16 cellular contexts compared by ENCODE assay signal in the genomic region with DNA sequence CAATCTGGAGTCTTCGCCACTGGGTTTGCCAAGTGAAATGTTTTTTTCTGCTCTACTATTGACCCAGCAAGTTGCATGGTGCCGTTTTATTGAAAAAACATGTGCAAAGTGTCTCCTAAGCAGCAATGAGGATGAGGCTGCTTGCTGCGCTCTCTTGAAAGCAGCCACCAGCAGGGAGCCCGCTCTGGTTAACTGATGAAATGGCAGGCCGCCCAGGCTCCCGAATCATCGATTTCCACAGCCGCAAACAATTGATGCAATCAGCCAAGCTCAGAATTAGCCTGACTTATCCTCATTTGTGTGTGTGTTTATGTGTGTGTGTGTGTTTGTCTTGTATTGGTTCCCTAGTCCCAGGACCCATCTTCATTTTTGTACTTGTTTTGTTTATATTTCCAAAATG. TPM values are rescaled to one million over a fixed set of nuclear protein-coding genes. Genes with fewer than 3 reads are reported as not detected.
DNase-seq lines count a peak whose midpoint lies in the region; ATAC-seq and TF ChIP-seq lines count a peak whose summit lies in the region.
"Had no signal": no experiment of that assay in that cellular context is flagged by ENCODE, and none has a peak within 500 bp of the region (broad histone marks: within the 10 kb centered on the region; RNA-seq: fewer than 3 reads in every experiment).

No MANE protein-coding gene starts in this region.

- no peak for TF ChIP-seq CTCF in NB4 (IDR thresholded peaks at IDR 0.05; ENCODE audit: low read depth, low read length)
- TF ChIP-seq CTCF in psoas muscle (IDR thresholded peaks at IDR 0.05): no peak

- H3K36me3 Mint-ChIP-seq in immature natural killer cell: no peaks in the 10 kb centered on the region
- H3K36me3 Mint-ChIP-seq in activated naive CD4-positive, alpha-beta T cell treated with anti-CD3 and anti-CD28 coated beads, Interleukin-2, amount 50 U/mL, for 72 hours: no peaks in the 10 kb centered on the region
- H3K36me3 Mint-ChIP-seq: CD4-positive, CD25-positive, alpha-beta regulatory T cell; T-cell had no signal

- no peaks in the 10 kb centered on the region for H3K4me1 Mint-ChIP-seq in immature natural killer cell
- H3K4me1 Mint-ChIP-seq: activated T-helper 17 cell treated with anti-CD3 and anti-CD28 coated beads, Interleukin-2, amount 50 U/mL, for 72 hours; CD4-positive, CD25-positive, alpha-beta regulatory T cell; T-cell had no signal

- peaks cover 10% of the 10 kb centered on the region for H3K9me3 ChIP-seq in mesodermal cell (ENCODE audit: control insufficient read depth, low read length)
- H3K9me3 ChIP-seq in psoas muscle: no peaks in the 10 kb centered on the region

- no peaks in the 10 kb centered on the region for H3K27me3 ChIP-seq in psoas muscle (ENCODE audit: insufficient read depth in 3 of 3, low read length in 2 of 3)

- TF ChIP-seq POLR2A in NB4 (IDR thresholded peaks at IDR 0.05; ENCODE audit: extremely low read depth, insufficient read length): no peak

- H3K4me1 ChIP-seq in mesodermal cell (ENCODE audit: control insufficient read depth, insufficient read depth, low read length, poor library complexity, severe bottlenecking): peaks cover 3% of the 10 kb centered on the region
- H3K4me1 ChIP-seq in psoas muscle: no peaks in the 10 kb centered on the region

- H3K36me3 ChIP-seq in mesodermal cell (ENCODE audit: control insufficient read depth, insufficient read depth, low read length) (no peaks in the 10 kb centered on the region), psoas muscle (ENCODE audit: insufficient read depth in 1 of 2, low read depth in 1 of 2) (no peaks in the 10 kb centered on the region)

- intact Hi-C loops in psoas muscle (cut with DNase I): no loop called here

- H3K27me3 Mint-ChIP-seq in immature natural killer cell (ENCODE audit: low read depth in 3 of 3): no peaks in the 10 kb centered on the region
- H3K27me3 Mint-ChIP-seq: CD4-positive, CD25-positive, alpha-beta regulatory T cell had no signal

- WGBS in mesodermal cell (ENCODE audit: insufficient coverage in 2 of 2), 2 experiments: 54 to 56% methylated on average over 3 to 5 of the region's 8 CpGs
- WGBS in psoas muscle, 3 donors: 35 to 50% (median 44%) methylated on average over 8 of the region's 8 CpGs

- H3K4me3 Mint-ChIP-seq in immature natural killer cell: no peak overlapping the region
- H3K4me3 Mint-ChIP-seq: activated T-helper 17 cell treated with anti-CD3 and anti-CD28 coated beads, Interleukin-2, amount 50 U/mL, for 72 hours; CD4-positive, CD25-positive, alpha-beta regulatory T cell; T-cell had no signal

- peaks cover 0 to 3% (median 0%) of the 10 kb centered on the region in 6 donors for H3K9me3 Mint-ChIP-seq in immature natural killer cell
- H3K9me3 Mint-ChIP-seq in activated naive CD4-positive, alpha-beta T cell treated with anti-CD3 and anti-CD28 coated beads, Interleukin-2, amount 50 U/mL, for 72 hours: no peaks in the 10 kb centered on the region

- H3K4me3 ChIP-seq in NB4 (ENCODE audit: low read depth, low read length): no peak overlapping the region
- H3K4me3 ChIP-seq in mesodermal cell (ENCODE audit: extremely low read depth, insufficient read depth, low read length, poor library complexity, severe bottlenecking): no peak overlapping the region
- no peak overlapping the region for H3K4me3 ChIP-seq in psoas muscle

- H3K27ac ChIP-seq in mesodermal cell (ENCODE audit: low read depth, low read length, severe bottlenecking) (peak overlapping the region; percentile 6), psoas muscle (no peak overlapping the region)
- H3K27ac ChIP-seq: KMS-11 had no signal

- DNase-seq in Ammon's horn (ENCODE audit: low spot score) (peak; percentile 67), NB4 (ENCODE audit: low read depth) (peak; percentile 25), ecto neural progenitor cell (ENCODE audit: low spot score) (peak; percentile 66), T-helper 1 cell (no peak), immature natural killer cell (no peak), psoas muscle (no peak)
- DNase-seq in activated naive CD4-positive, alpha-beta T cell treated with anti-CD3 and anti-CD28 coated beads, Interleukin-2, amount 50 U/mL, for 72 hours (ENCODE audit: low spot score in 2 of 2): no peak
- DNase-seq: activated CD4-positive, alpha-beta T cell treated with anti-CD3 and anti-CD28 coated beads for 48 hours; CD4-positive, CD25-positive, alpha-beta regulatory T cell; erythroblast; NCI-H2171 treated with DMSO at 0.1 percent for 48 hours; PC-3; T-cell had no signal

- no peak for ATAC-seq in activated naive CD4-positive, alpha-beta T cell treated with anti-CD3 and anti-CD28 coated beads, Interleukin-2, amount 50 U/mL, for 72 hours
- ATAC-seq in psoas muscle: no peak
- ATAC-seq: activated T-helper 17 cell treated with anti-CD3 and anti-CD28 coated beads, Interleukin-2, amount 50 U/mL, for 72 hours; PC-3; T-cell had no signal

- H3K27ac Mint-ChIP-seq in immature natural killer cell: no peak overlapping the region
- no peak overlapping the region for H3K27ac Mint-ChIP-seq in activated naive CD4-positive, alpha-beta T cell treated with anti-CD3 and anti-CD28 coated beads, Interleukin-2, amount 50 U/mL, for 72 hours
- H3K27ac Mint-ChIP-seq: activated T-helper 17 cell treated with anti-CD3 and anti-CD28 coated beads, Interleukin-2, amount 50 U/mL, for 72 hours; CD4-positive, CD25-positive, alpha-beta regulatory T cell; T-cell had no signal

RNA-seq across cellular contexts. Expression of gene LYZL1, which starts 22.2 kb away (rescaled TPM):
- polyA plus RNA-seq in mesodermal cell (2013, experiment 1 of 2): not detected
- polyA plus RNA-seq in mesodermal cell (2013, experiment 2 of 2): not detected
- polyA plus RNA-seq in immature natural killer cell (not detected), psoas muscle (not detected)
- total RNA-seq in activated naive CD4-positive, alpha-beta T cell treated with anti-CD3 and anti-CD28 coated beads, Interleukin-2, amount 50 U/mL, for 72 hours: not detected
- total RNA-seq in psoas muscle: not detected
- total RNA-seq: activated T-helper 17 cell treated with anti-CD3 and anti-CD28 coated beads, Interleukin-2, amount 50 U/mL, for 72 hours; CD4-positive, CD25-positive, alpha-beta regulatory T cell; PC-3; T-cell had no signal
- polyA plus RNA-seq: CD4-positive, CD25-positive, alpha-beta regulatory T cell had no signal

Comparison
In these comparisons a context has a peak if more than half of its experiments do, and no peak if none do; other contexts are left out.
1. DNase-seq: peak in Ammon's horn (single experiment), NB4 (single experiment) and ecto neural progenitor cell (single experiment); none in T-helper 1 cell (0 of 5), immature natural killer cell (0 of 3), activated naive CD4-positive, alpha-beta T cell treated with anti-CD3 and anti-CD28 coated beads, Interleukin-2, amount 50 U/mL, for 72 hours (0 of 2) and psoas muscle (0 of 2).